Comparison of ENCODE assay signal across 12 cellular contexts in genomic region chr12:67758119-67758873, GRCh38.
DNase-seq lines count a peak whose midpoint lies in the region; ATAC-seq and TF ChIP-seq lines count a peak whose summit lies in the region.
"Had no signal": no experiment of that assay in that cellular context is flagged by ENCODE, and none has a peak within 500 bp of the region (broad histone marks: within the 10 kb centered on the region; RNA-seq: fewer than 3 reads in every experiment).

No MANE protein-coding gene starts in this region.

- H3K36me3 ChIP-seq in spleen (no peaks in the 10 kb centered on the region), breast epithelium (no peaks in the 10 kb centered on the region), brain microvascular endothelial cell (replicated peaks) (no peaks in the 10 kb centered on the region)
- H3K36me3 ChIP-seq: gastroesophageal sphincter had no signal

- H3K4me1 ChIP-seq in spleen (peaks cover 0 to 12% (median 0%) of the 10 kb centered on the region in 6 donors), breast epithelium (no peaks in the 10 kb centered on the region)
- H3K4me1 ChIP-seq: A549 had no signal

- WGBS in spleen, 5 donors, result 74 to 79% (median 77%) methylated on average over 6 of the region's 6 CpGs

- H3K9me3 Mint-ChIP-seq in IgD-negative memory B cell, result no peaks in the 10 kb centered on the region

- no peaks in the 10 kb centered on the region for H3K36me3 Mint-ChIP-seq in IgD-negative memory B cell

- no peaks in the 10 kb centered on the region for H3K27me3 ChIP-seq in spleen (replicated peaks in 1 of 7)
- H3K27me3 ChIP-seq in breast epithelium, result no peaks in the 10 kb centered on the region
- no peaks in the 10 kb centered on the region for H3K27me3 ChIP-seq in brain microvascular endothelial cell (replicated peaks)
- H3K27me3 ChIP-seq: gastroesophageal sphincter had no signal

- H3K27ac Mint-ChIP-seq in IgD-negative memory B cell, result peak overlapping the region in 2 of 3 donors; percentile 21 to 39

- H3K27ac ChIP-seq in spleen (no peak overlapping the region), breast epithelium (no peak overlapping the region), brain microvascular endothelial cell (no peak overlapping the region)
- H3K27ac ChIP-seq: A549, gastroesophageal sphincter, VCaP had no signal

- peak overlapping the region in 2 of 4 donors; percentile 35 to 49 for H3K4me3 Mint-ChIP-seq in IgD-negative memory B cell

- no peaks in the 10 kb centered on the region for H3K9me3 ChIP-seq in spleen
- H3K9me3 ChIP-seq in breast epithelium, result no peaks in the 10 kb centered on the region
- H3K9me3 ChIP-seq: A549, gastroesophageal sphincter had no signal

- H3K27me3 Mint-ChIP-seq in IgD-negative memory B cell, result peaks cover 4% of the 10 kb centered on the region

- intact Hi-C loops in spleen (cut with DNase I; ENCODE audit: low total_unique reads) (no loop called here), breast epithelium (cut with DNase I; ENCODE audit: low total_unique reads) (no loop called here)

- TF ChIP-seq POLR2A in spleen (IDR thresholded peaks at IDR 0.05) (no peak), breast epithelium (IDR thresholded peaks at IDR 0.05) (no peak)

- in situ Hi-C loops in brain microvascular endothelial cell (cut with HindIII; ENCODE audit: low pct_ligation_motif_present, low sequenced_read_pairs), result no loop called here

- TF ChIP-seq CTCF in spleen (IDR thresholded peaks at IDR 0.05 in 8 of 11, conservative IDR thresholded peaks at IDR 0.05 in 3 of 11), result no peak
- TF ChIP-seq CTCF in breast epithelium (IDR thresholded peaks at IDR 0.05), result no peak
- TF ChIP-seq CTCF in brain microvascular endothelial cell (IDR thresholded peaks at IDR 0.05; ENCODE audit: low read depth, low read length, missing control alignments), result no peak

- peaks cover 21 to 30% (median 21%) of the 10 kb centered on the region in 3 donors for H3K4me1 Mint-ChIP-seq in IgD-negative memory B cell

- H3K4me3 ChIP-seq in spleen (no peak overlapping the region), breast epithelium (no peak overlapping the region), brain microvascular endothelial cell (ENCODE audit: low read depth, low read length) (no peak overlapping the region)
- H3K4me3 ChIP-seq: A549, gastroesophageal sphincter had no signal

- DNase-seq in NCI-H82 (lab: John Stamatoyannopoulos, UW), result peak; percentile 47
- no peak for DNase-seq in NCI-H82 treated with DMSO at 0.1 percent for 48 hours (lab: John Stamatoyannopoulos, UW; ENCODE audit: unreplicated experiment)
- peak; percentile 77 for DNase-seq in spleen
- no peak for DNase-seq in breast epithelium (ENCODE audit: low spot score in 2 of 2)
- DNase-seq in brain microvascular endothelial cell, result no peak
- no peak for DNase-seq in activated effector memory CD4-positive, alpha-beta T cell treated with Interleukin-2 at 50 U/mL for 16 hours
- DNase-seq: NCI-H1436 treated with DMSO at 0.1 percent for 48 hours had no signal

- peak; percentile 99 for ATAC-seq in HG02759 (IDR thresholded peaks at IDR 0.05; ENCODE audit: unreplicated experiment)
- ATAC-seq: A549, gastroesophageal sphincter had no signal

Comparison
In these comparisons a context has a peak if more than half of its experiments do, and no peak if none do; other contexts are left out.
1. DNase-seq: peak in NCI-H82 (single experiment) and spleen (single experiment); none in NCI-H82 treated with DMSO at 0.1 percent for 48 hours (single experiment), breast epithelium (0 of 2), brain microvascular endothelial cell (single experiment) and activated effector memory CD4-positive, alpha-beta T cell treated with Interleukin-2 at 50 U/mL for 16 hours (single experiment).